ENCODE assay signal across 16 cellular contexts in the genomic region with DNA sequence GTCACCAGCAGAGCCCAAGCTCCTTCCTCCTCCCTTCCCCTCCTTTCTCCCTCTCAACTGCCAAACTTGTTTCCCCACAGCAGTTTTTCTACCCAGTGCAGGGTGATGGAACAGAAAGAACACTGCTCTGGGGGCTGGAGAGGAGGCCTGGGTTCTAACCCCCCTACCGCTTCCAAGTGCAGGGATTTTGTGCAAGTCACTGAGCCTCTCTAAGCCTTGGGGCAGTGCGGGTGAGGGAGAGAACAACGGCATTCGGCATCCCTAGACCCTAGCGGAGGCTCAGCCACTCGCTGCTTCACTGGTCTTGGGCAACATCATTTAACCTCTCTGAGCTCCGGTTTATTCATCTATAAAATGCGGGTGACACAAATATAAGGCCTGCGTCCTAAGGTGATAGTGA. TPM values are rescaled to one million over a fixed set of nuclear protein-coding genes. Genes with fewer than 3 reads are reported as not detected.
DNase-seq lines count a peak whose midpoint lies in the region; ATAC-seq and TF ChIP-seq lines count a peak whose summit lies in the region.
"Had no signal": no experiment of that assay in that cellular context is flagged by ENCODE, and none has a peak within 500 bp of the region (broad histone marks: within the 10 kb centered on the region; RNA-seq: fewer than 3 reads in every experiment).

No MANE protein-coding gene starts in this region.

- POLR2A ChIA-PET in CD8-positive, alpha-beta memory T cell (lab: Charles Lee): no interaction called here

- no peaks in the 10 kb centered on the region for H3K9me3 ChIP-seq in CD8-positive, alpha-beta memory T cell (ENCODE audit: low read length)
- no peaks in the 10 kb centered on the region for H3K9me3 ChIP-seq in endodermal cell (ENCODE audit: control insufficient read depth, low read length)
- no peaks in the 10 kb centered on the region for H3K9me3 ChIP-seq in neuronal stem cell (replicated peaks in 1 of 2; ENCODE audit: control insufficient read depth in 2 of 2, insufficient read depth in 1 of 2, low read depth in 1 of 2, low read length in 2 of 2)
- no peaks in the 10 kb centered on the region for H3K9me3 ChIP-seq in right lobe of liver
- H3K9me3 ChIP-seq: BE2C, Caco-2 had no signal

- no peaks in the 10 kb centered on the region for H3K36me3 Mint-ChIP-seq in CD8-positive, alpha-beta memory T cell
- H3K36me3 Mint-ChIP-seq in GM23338 (ENCODE audit: low read depth) (no peaks in the 10 kb centered on the region), endodermal cell (ENCODE audit: low read depth) (no peaks in the 10 kb centered on the region)
- H3K36me3 Mint-ChIP-seq: CD4-positive, CD25-positive, alpha-beta regulatory T cell had no signal

- H3K79me2 ChIP-seq in GM23338 (replicated peaks; ENCODE audit: insufficient read depth): no peaks in the 10 kb centered on the region

- no peak overlapping the region for H2BK120ac ChIP-seq in neuronal stem cell (ENCODE audit: low read depth, low read length)

- no peak overlapping the region for H4K91ac ChIP-seq in neuronal stem cell (ENCODE audit: low read depth, low read length, poor library complexity)

- TF ChIP-seq POLR2A in right lobe of liver (IDR thresholded peaks at IDR 0.05): no peak

- peaks cover 1 to 2% of the 10 kb centered on the region in 2 donors for H3K27me3 Mint-ChIP-seq in CD8-positive, alpha-beta memory T cell
- H3K27me3 Mint-ChIP-seq in GM23338 (ENCODE audit: insufficient read depth, low read depth, poor library complexity): peaks cover 11% of the 10 kb centered on the region
- H3K27me3 Mint-ChIP-seq in endodermal cell (ENCODE audit: insufficient read depth): peaks cover 35% of the 10 kb centered on the region

- TF ChIP-seq CTCF in GM23338 (conservative IDR thresholded peaks at IDR 0.05; ENCODE audit: low read depth in 2 of 2) (no peak), endodermal cell (conservative IDR thresholded peaks at IDR 0.05) (no peak), right lobe of liver (IDR thresholded peaks at IDR 0.05) (no peak)

- peak overlapping the region; percentile 38 for H3K27ac ChIP-seq in CD8-positive, alpha-beta memory T cell (ENCODE audit: low read depth, low read length)
- H3K27ac ChIP-seq in GM23338 (ENCODE audit: low read depth) (no peak overlapping the region), endodermal cell (ENCODE audit: low read depth, low read length) (no peak overlapping the region), neuronal stem cell (replicated peaks; ENCODE audit: low read length) (no peak overlapping the region), right lobe of liver (no peak overlapping the region)

- H3K18ac ChIP-seq in neuronal stem cell (ENCODE audit: low read length): no peak overlapping the region

- peak overlapping the region; percentile 9 for H3K14ac ChIP-seq in neuronal stem cell (ENCODE audit: low read length)

- H2AFZ ChIP-seq in GM23338 (no peak overlapping the region), neuronal stem cell (ENCODE audit: low read length) (peak overlapping the region; percentile 60)

- H3F3A ChIP-seq in GM23338 (replicated peaks; ENCODE audit: low read depth): no peaks in the 10 kb centered on the region

- peak overlapping the region; percentile 32 for H3K23ac ChIP-seq in neuronal stem cell (ENCODE audit: low read depth, low read length, poor library complexity)

- H3K9me2 ChIP-seq in GM23338 (ENCODE audit: insufficient read depth): no peaks in the 10 kb centered on the region

- H2BK15ac ChIP-seq in neuronal stem cell (ENCODE audit: low read length): no peak overlapping the region

- intact Hi-C loops in right lobe of liver (cut with DNase I): no loop called here

- H3K4me1 ChIP-seq in CD8-positive, alpha-beta memory T cell (ENCODE audit: insufficient read depth, low read length): no peaks in the 10 kb centered on the region
- H3K4me1 ChIP-seq in GM23338 (ENCODE audit: insufficient read depth): no peaks in the 10 kb centered on the region
- H3K4me1 ChIP-seq in endodermal cell (ENCODE audit: control insufficient read depth, insufficient read depth, low read length): no peaks in the 10 kb centered on the region
- peaks cover 0 to 3% of the 10 kb centered on the region in 2 donors for H3K4me1 ChIP-seq in neuronal stem cell (ENCODE audit: control insufficient read depth in 2 of 2, insufficient read depth in 1 of 2, low read depth in 1 of 2, low read length in 2 of 2)
- H3K4me1 ChIP-seq in right lobe of liver: no peaks in the 10 kb centered on the region

- no peaks in the 10 kb centered on the region for H3K36me3 ChIP-seq in CD8-positive, alpha-beta memory T cell (ENCODE audit: insufficient read depth, low read length)
- no peaks in the 10 kb centered on the region for H3K36me3 ChIP-seq in GM23338 (ENCODE audit: insufficient read depth)
- H3K36me3 ChIP-seq in endodermal cell (ENCODE audit: control insufficient read depth, insufficient read depth, low read length): no peaks in the 10 kb centered on the region
- no peaks in the 10 kb centered on the region for H3K36me3 ChIP-seq in neuronal stem cell (replicated peaks in 1 of 2; ENCODE audit: control insufficient read depth in 2 of 2, insufficient read depth in 2 of 2, low read length in 2 of 2)
- no peaks in the 10 kb centered on the region for H3K36me3 ChIP-seq in right lobe of liver
- H3K36me3 ChIP-seq: BE2C had no signal

- H4K20me1 ChIP-seq in GM23338 (replicated peaks; ENCODE audit: insufficient read depth): no peaks in the 10 kb centered on the region

- WGBS in endodermal cell (ENCODE audit: insufficient coverage in 1 of 2, insufficient read length in 1 of 2), 2 experiments: 90% methylated on average over 9 of the region's 9 CpGs
- WGBS in neuronal stem cell (ENCODE audit: extremely low coverage in 2 of 2, insufficient read length in 2 of 2, insufficient replicate concordance in 1 of 2), 2 donors: no CpG with 5 or more reads among the region's 9 CpGs
- 76% methylated on average over 9 of the region's 9 CpGs for WGBS in right lobe of liver (ENCODE audit: insufficient coverage, low coverage, low lambda C conversion rate, missing lambda C conversion rate)

- H3K27ac Mint-ChIP-seq in CD8-positive, alpha-beta memory T cell: no peak overlapping the region
- H3K27ac Mint-ChIP-seq in GM23338 (no peak overlapping the region), endodermal cell (no peak overlapping the region)

- no peaks in the 10 kb centered on the region for H3K9me3 Mint-ChIP-seq in CD8-positive, alpha-beta memory T cell
- no peaks in the 10 kb centered on the region for H3K9me3 Mint-ChIP-seq in GM23338
- H3K9me3 Mint-ChIP-seq in endodermal cell: no peaks in the 10 kb centered on the region

- H3K79me1 ChIP-seq in neuronal stem cell (ENCODE audit: low read depth, low read length): no peaks in the 10 kb centered on the region

- H3K4me3 ChIP-seq in CD8-positive, alpha-beta memory T cell (ENCODE audit: low read length): no peak overlapping the region
- H3K4me3 ChIP-seq in GM23338 (no peak overlapping the region), endodermal cell (ENCODE audit: low read length) (no peak overlapping the region), neuronal stem cell (ENCODE audit: low read length in 2 of 2) (no peak overlapping the region), right lobe of liver (no peak overlapping the region)

- no peak for DNase-seq in CD8-positive, alpha-beta memory T cell
- DNase-seq in GM23338 (ENCODE audit: low spot score) (no peak), endodermal cell (peak; percentile 48), neuronal stem cell (ENCODE audit: low spot score) (no peak), right lobe of liver (no peak), HCEC 1CT (no peak), NCI-H2029 (lab: John Stamatoyannopoulos, UW) (no peak)
- DNase-seq: ACHN; BE2C; C1 segment of cervical spinal cord; CD4-positive, CD25-positive, alpha-beta regulatory T cell; GDM1; GOT3; H7; IMR-90 had no signal

- CTCF ChIA-PET in CD8-positive, alpha-beta memory T cell (lab: Charles Lee): interaction anchor here (2.4 to 6.4 kb wide), 2 partner anchors 15 to 27 kb away, joined by 11 to 69 read pairs; no protein-coding TSS in a partner anchor

- H4K8ac ChIP-seq in neuronal stem cell (ENCODE audit: low read depth, low read length): no peak overlapping the region

- H3K4ac ChIP-seq in neuronal stem cell (ENCODE audit: low read length): no peak overlapping the region

- H2AK5ac ChIP-seq in neuronal stem cell (ENCODE audit: low read depth, low read length): peak overlapping the region; percentile 23

- ATAC-seq in GM23338 (peak; percentile 11; the same call in 1 of the 3 replicates), right lobe of liver (no peak)

- H2BK12ac ChIP-seq in neuronal stem cell (ENCODE audit: low read length): no peak overlapping the region

- H3K4me2 ChIP-seq in GM23338 (no peak overlapping the region), neuronal stem cell (ENCODE audit: insufficient read depth, low read length, poor library complexity, severe bottlenecking) (no peak overlapping the region)

- peak overlapping the region; percentile 49 for H2BK5ac ChIP-seq in neuronal stem cell (ENCODE audit: low read length)

- H3K4me1 Mint-ChIP-seq in CD8-positive, alpha-beta memory T cell: no peaks in the 10 kb centered on the region
- H3K4me1 Mint-ChIP-seq in GM23338 (no peaks in the 10 kb centered on the region; the same call in 2 of the 3 replicates), endodermal cell (peaks cover 7% of the 10 kb centered on the region)

- no peaks in the 10 kb centered on the region for H3K27me3 ChIP-seq in CD8-positive, alpha-beta memory T cell (ENCODE audit: insufficient read depth, low read length, poor library complexity, severe bottlenecking)
- H3K27me3 ChIP-seq in GM23338 (ENCODE audit: insufficient read depth) (peaks cover 8% of the 10 kb centered on the region; the same call in 1 of the 2 replicates), endodermal cell (ENCODE audit: control insufficient read depth, insufficient read depth, low read length, poor library complexity, severe bottlenecking) (peaks cover 6% of the 10 kb centered on the region), neuronal stem cell (ENCODE audit: control insufficient read depth in 3 of 3, insufficient read depth in 3 of 3, low read depth in 1 of 3, low read length in 3 of 3) (peaks cover 0 to 12% (median 0%) of the 10 kb centered on the region in 3 experiments), right lobe of liver (no peaks in the 10 kb centered on the region)
- H3K27me3 ChIP-seq: BE2C had no signal

- H3K9ac ChIP-seq in endodermal cell (ENCODE audit: extremely low read depth, low read length, poor library complexity, severe bottlenecking): no peak overlapping the region
- H3K9ac ChIP-seq in neuronal stem cell (ENCODE audit: low read depth, low read length, poor library complexity): no peak overlapping the region

- no peak overlapping the region for H3K4me3 Mint-ChIP-seq in CD8-positive, alpha-beta memory T cell
- H3K4me3 Mint-ChIP-seq in GM23338: no peak overlapping the region
- H3K4me3 Mint-ChIP-seq in endodermal cell: no peak overlapping the region
- H3K4me3 Mint-ChIP-seq: CD4-positive, CD25-positive, alpha-beta regulatory T cell had no signal

RNA-seq across cellular contexts. Expression of a gene that starts 15.9 kb away (rescaled TPM):
- 1 to 10 TPM; 6.4 TPM for total RNA-seq in CD8-positive, alpha-beta memory T cell
- 0.07 TPM for polyA plus RNA-seq in CD8-positive, alpha-beta memory T cell
- total RNA-seq in GM23338 (2014; rRNA removed; shearing (Covaris generic)): 1.5 and 1.6 TPM in 2 replicates
- polyA plus RNA-seq in GM23338 (2016; fragmentation: Nextera tagmentation; extraction: Ambion mirVana): 0.47 and 0.76 TPM in 2 replicates
- total RNA-seq in endodermal cell (1 to 10 TPM; 4.2 to 5.2 TPM), right lobe of liver (under 1 TPM in 4 of 6 experiments, not detected in 2; 0.07 to 0.19 (median 0.15) TPM)
- polyA plus RNA-seq in endodermal cell (2013, experiment 1 of 2): 19.3 TPM
- polyA plus RNA-seq in endodermal cell (2013, experiment 2 of 2): 17.1 TPM
- polyA plus RNA-seq in neuronal stem cell (2013, experiment 1 of 2): 15.9 TPM
- 15.8 TPM for polyA plus RNA-seq in neuronal stem cell (2013, experiment 2 of 2)

RNA-seq across cellular contexts. Expression of a gene that starts 16.2 kb away (rescaled TPM):
- total RNA-seq in CD8-positive, alpha-beta memory T cell: 10 to 100 TPM; 79.3 to 84.3 TPM
- polyA plus RNA-seq in CD8-positive, alpha-beta memory T cell: 11.9 TPM
- 49.9 and 52.8 TPM in 2 replicates for total RNA-seq in GM23338 (2014; rRNA removed; shearing (Covaris generic))
- 18.0 and 19.0 TPM in 2 replicates for polyA plus RNA-seq in GM23338 (2016; fragmentation: Nextera tagmentation; extraction: Ambion mirVana)
- total RNA-seq in endodermal cell (10 to 100 TPM; 49.6 to 96.6 TPM), right lobe of liver (1 to 10 TPM; 2.8 to 5.4 (median 4.2) TPM)
- 76.4 TPM for polyA plus RNA-seq in endodermal cell (2013, experiment 1 of 2)
- polyA plus RNA-seq in endodermal cell (2013, experiment 2 of 2): 79.6 TPM
- 60.2 TPM for polyA plus RNA-seq in neuronal stem cell (2013, experiment 1 of 2)
- polyA plus RNA-seq in neuronal stem cell (2013, experiment 2 of 2): 61.2 TPM

RNA-seq across cellular contexts. Expression of a gene that starts 43.7 kb away (rescaled TPM):
- total RNA-seq in CD8-positive, alpha-beta memory T cell: 10 to 100 TPM; 72.3 to 78.2 TPM
- 16.1 TPM for polyA plus RNA-seq in CD8-positive, alpha-beta memory T cell
- total RNA-seq in GM23338 (2014; rRNA removed; shearing (Covaris generic)): 276 and 287 TPM in 2 replicates
- polyA plus RNA-seq in GM23338 (2016; fragmentation: Nextera tagmentation; extraction: Ambion mirVana): 124 and 145 TPM in 2 replicates
- total RNA-seq in endodermal cell (100 to 1,000 TPM; 118 to 125 TPM), right lobe of liver (10 to 100 TPM; 13.3 to 35.0 (median 16.4) TPM)
- polyA plus RNA-seq in endodermal cell (2013, experiment 1 of 2): 161 TPM
- 129 TPM for polyA plus RNA-seq in endodermal cell (2013, experiment 2 of 2)
- polyA plus RNA-seq in neuronal stem cell (2013, experiment 1 of 2): 125 TPM
- 122 TPM for polyA plus RNA-seq in neuronal stem cell (2013, experiment 2 of 2)
